2 cellular contexts compared by ENCODE assay signal in genomic region chr13:89803839-89804238, GRCh38.
TF ChIP-seq lines count a peak whose summit lies in the region.

No MANE protein-coding gene starts in this region.

TF ChIP-seq in SK-N-SH, 30 proteins besides CTCF, POLR2A, EP300 and RAD21 (continued from another document):
- TF ChIP-seq REST (IDR thresholded peaks at IDR 0.05; ENCODE audit: low read depth, low read length) (no peak), MEF2A (IDR thresholded peaks at IDR 0.05; ENCODE audit: borderline replicate concordance, low read depth) (no peak), NFIC (IDR thresholded peaks at IDR 0.05; ENCODE audit: borderline replicate concordance) (no peak), MAX (IDR thresholded peaks at IDR 0.05; ENCODE audit: low read depth) (no peak), PBX3 (IDR thresholded peaks at IDR 0.05) (no peak), GABPA (IDR thresholded peaks at IDR 0.05; ENCODE audit: low read depth) (no peak), EZH2phosphoT487 (IDR thresholded peaks at IDR 0.05; ENCODE audit: borderline replicate concordance, low read depth) (no peak), ELF1 (IDR thresholded peaks at IDR 0.05) (no peak), FOXJ3 (CRISPR knock-in tag; IDR thresholded peaks at IDR 0.05) (no peak), RFX5 (IDR thresholded peaks at IDR 0.05; ENCODE audit: low read length) (no peak), JUND (IDR thresholded peaks at IDR 0.05) (no peak), GATA2 (CRISPR knock-in tag; IDR thresholded peaks at IDR 0.05) (no peak), FOSL2 (IDR thresholded peaks at IDR 0.05; ENCODE audit: borderline replicate concordance, low read depth) (no peak), USF1 (IDR thresholded peaks at IDR 0.05; ENCODE audit: borderline replicate concordance, low read depth) (no peak), TAF1 (IDR thresholded peaks at IDR 0.05; ENCODE audit: borderline replicate concordance, low read depth, low read length) (no peak), USF2 (IDR thresholded peaks at IDR 0.05; ENCODE audit: borderline replicate concordance, low read depth, low read length) (no peak), TCF12 (IDR thresholded peaks at IDR 0.05) (no peak)

TF ChIP-seq in K562, 482 proteins besides CTCF, POLR2A, EP300 and RAD21 (continued from another document):
- TF ChIP-seq ZHX1 (conservative IDR thresholded peaks at IDR 0.05; ENCODE audit: low read length), result no peak
- no peak for TF ChIP-seq OTX1 (CRISPR knock-in tag; IDR thresholded peaks at IDR 0.05)
- no peak for TF ChIP-seq WHSC1 (IDR thresholded peaks at IDR 0.05; ENCODE audit: low read length)
- TF ChIP-seq ZNF584 (CRISPR knock-in tag; IDR thresholded peaks at IDR 0.05; ENCODE audit: low read depth), result no peak
